1 cellular context compared by ENCODE assay signal in the genomic region with DNA sequence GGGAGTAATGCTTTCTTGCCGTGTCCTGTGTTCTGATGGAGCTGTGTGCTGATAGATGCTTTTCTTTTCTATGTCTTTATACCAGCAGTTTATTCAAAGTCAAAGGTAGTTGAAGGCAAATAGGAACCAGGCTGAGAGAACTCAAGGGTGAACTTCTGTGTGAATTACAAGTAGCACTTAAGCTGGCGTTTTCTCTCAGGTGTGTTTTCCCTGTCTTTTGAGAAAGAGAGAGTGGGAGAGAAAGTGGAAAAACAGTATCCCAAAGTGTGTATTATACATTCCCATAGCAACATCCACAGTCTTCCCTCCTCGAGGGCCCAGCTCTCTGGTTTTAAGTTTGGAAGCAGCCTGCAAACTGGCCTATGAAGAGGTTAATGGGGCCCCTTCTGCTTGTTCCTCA.
TF ChIP-seq lines count a peak whose summit lies in the region.

No MANE protein-coding gene starts in this region.

TF ChIP-seq in IMR-90, 13 proteins besides CTCF, POLR2A, EP300 and RAD21:
- no peak for TF ChIP-seq SMC3 (IDR thresholded peaks at IDR 0.05; ENCODE audit: low read depth, low read length)
- TF ChIP-seq ELK1 (IDR thresholded peaks at IDR 0.05; ENCODE audit: borderline replicate concordance, low read depth, low read length): no peak
- TF ChIP-seq MAZ (IDR thresholded peaks at IDR 0.05; ENCODE audit: borderline replicate concordance, low read depth, low read length): no peak
